In genomic region chr16:46673320-46674013, GRCh38 we compare ENCODE assay signal across 8 cellular contexts. TPM values are rescaled to one million over a fixed set of nuclear protein-coding genes. Genes with fewer than 3 reads are reported as not detected.
DNase-seq lines count a peak whose midpoint lies in the region; ATAC-seq, FAIRE-seq and TF ChIP-seq lines count a peak whose summit lies in the region.

No MANE protein-coding gene starts in this region.

- DNase-seq in A549 (ENCODE audit: low read depth in 1 of 2, low spot score in 1 of 2) (peak; percentile 74 to 78), GM12892 (ENCODE audit: insufficient read length) (peak; percentile 34), NCI-H2196 (lab: John Stamatoyannopoulos, UW; ENCODE audit: unreplicated experiment) (peak; percentile 51), mesenchymal stem cell (peak; percentile 77), testis (peak; percentile 77)
- peak; percentile 35 for DNase-seq in effector CD4-positive, alpha-beta T cell

- TF ChIP-seq POLR2A in A549 (IDR thresholded peaks at IDR 0.05; ENCODE audit: low read length) (no peak), GM12892 (IDR thresholded peaks at IDR 0.05; ENCODE audit: low read depth, low read length) (no peak), testis (IDR thresholded peaks at IDR 0.05) (no peak)

- TF ChIP-seq CTCF in A549 (IDR thresholded peaks at IDR 0.05) = peak; percentile 93
- peak; percentile 98 for TF ChIP-seq CTCF in WI38 (IDR thresholded peaks at IDR 0.05; ENCODE audit: low read depth, low read length)
- peak; percentile 67 to 87 (median 72) for TF ChIP-seq CTCF in testis (IDR thresholded peaks at IDR 0.05)

- H3K36me3 ChIP-seq in mesenchymal stem cell (ENCODE audit: control insufficient read depth in 1 of 2, insufficient read depth in 2 of 2, low read depth in 1 of 2, low read length in 2 of 2) = peaks cover 20 to 99% of the 10 kb centered on the region in 2 experiments
- H3K36me3 ChIP-seq in testis (ENCODE audit: low read depth, missing control alignments) = no peaks in the 10 kb centered on the region

- 40% methylated on average over 6 of the region's 6 CpGs for WGBS in A549 (ENCODE audit: missing lambda C conversion rate)
- 68% methylated on average over 3 of the region's 6 CpGs for WGBS in mesenchymal stem cell
- 51 to 70% methylated on average over 6 of the region's 6 CpGs for WGBS in testis, 2 donors

- no peak overlapping the region for H2BK120ac ChIP-seq in mesenchymal stem cell (ENCODE audit: low read depth, low read length)

- H3K23ac ChIP-seq in mesenchymal stem cell (ENCODE audit: low read length in 2 of 2) = no peak overlapping the region

- H3K27ac ChIP-seq in A549 (no peak overlapping the region), mesenchymal stem cell (ENCODE audit: low read length, poor library complexity, severe bottlenecking) (no peak overlapping the region), testis (no peak overlapping the region)

- TF ChIP-seq EP300 in A549 (IDR thresholded peaks at IDR 0.05) = no peak

- ATAC-seq in A549 (peak; percentile 99 to 100), HG03039 (IDR thresholded peaks at IDR 0.05; ENCODE audit: unreplicated experiment) (peak; percentile 61)

- no peak overlapping the region for H2AFZ ChIP-seq in mesenchymal stem cell (ENCODE audit: low read depth, low read length)

- peaks cover 8% of the 10 kb centered on the region for H3K79me1 ChIP-seq in mesenchymal stem cell (replicated peaks; ENCODE audit: low read length, poor library complexity, severe bottlenecking)

- H2BK15ac ChIP-seq in mesenchymal stem cell (ENCODE audit: low read depth, poor library complexity, severe bottlenecking) = no peak overlapping the region

- intact Hi-C loops in testis (cut with DNase I; ENCODE audit: low total_unique reads) = no loop called here

- H3K9me3 ChIP-seq in A549 (no peaks in the 10 kb centered on the region), mesenchymal stem cell (ENCODE audit: control insufficient read depth, low read length) (no peaks in the 10 kb centered on the region), testis (no peaks in the 10 kb centered on the region)

- H4K8ac ChIP-seq in mesenchymal stem cell (ENCODE audit: low read length) = no peak overlapping the region

- H3K4me2 ChIP-seq in A549 = no peak overlapping the region
- H3K4me2 ChIP-seq in mesenchymal stem cell (ENCODE audit: low read length, poor library complexity, severe bottlenecking) = no peak overlapping the region

- no peak overlapping the region for H4K91ac ChIP-seq in mesenchymal stem cell (ENCODE audit: low read length)

- no peak overlapping the region for H3K4ac ChIP-seq in mesenchymal stem cell (ENCODE audit: low read depth in 1 of 2, low read length in 2 of 2)

- no peak overlapping the region for H3K4me3 ChIP-seq in A549
- no peak overlapping the region for H3K4me3 ChIP-seq in WI38 (ENCODE audit: low read depth, low read length)
- H3K4me3 ChIP-seq in mesenchymal stem cell (ENCODE audit: insufficient read depth in 1 of 2, low read depth in 1 of 2, low read length in 2 of 2) = no peak overlapping the region
- H3K4me3 ChIP-seq in testis = no peak overlapping the region

- POLR2A ChIA-PET in A549 (lab: Yijun Ruan, JAX) = no interaction called here

- FAIRE-seq in A549 (lab: Jason Lieb, UNC) (no peak), GM12892 (lab: Jason Lieb, UNC) (peak; percentile 50)

- CTCF ChIA-PET in A549 (lab: Yijun Ruan, JAX) = interaction anchor here (0.6 to 3.9 kb wide), 33 partner anchors 8 to 251 kb away, joined by 3 to 31 read pairs (median 5); no protein-coding TSS in a partner anchor

- peak; percentile 73 to 85 for TF ChIP-seq RAD21 in A549 (conservative IDR thresholded peaks at IDR 0.05 in 1 of 2, IDR thresholded peaks at IDR 0.05 in 1 of 2)

- H3K14ac ChIP-seq in mesenchymal stem cell (ENCODE audit: low read length in 2 of 2) = no peak overlapping the region

- H3K4me1 ChIP-seq in A549 (no peaks in the 10 kb centered on the region), mesenchymal stem cell (ENCODE audit: control insufficient read depth, insufficient read depth, low read depth, low read length) (peaks cover 2% of the 10 kb centered on the region), testis (no peaks in the 10 kb centered on the region)

- H3K27me3 ChIP-seq in mesenchymal stem cell (ENCODE audit: control insufficient read depth in 1 of 2, insufficient read depth in 1 of 2, low read length in 2 of 2) = no peaks in the 10 kb centered on the region
- no peaks in the 10 kb centered on the region for H3K27me3 ChIP-seq in testis

- H3K18ac ChIP-seq in mesenchymal stem cell (ENCODE audit: low read depth in 1 of 2, low read length in 2 of 2) = no peak overlapping the region

- no peak overlapping the region for H2AK5ac ChIP-seq in mesenchymal stem cell (ENCODE audit: low read length, severe bottlenecking)

- no peak overlapping the region for H3K9ac ChIP-seq in mesenchymal stem cell (ENCODE audit: low read length)

- H2BK12ac ChIP-seq in mesenchymal stem cell (ENCODE audit: low read length in 2 of 2) = no peak overlapping the region

- H2BK5ac ChIP-seq in mesenchymal stem cell (ENCODE audit: low read depth, low read length, poor library complexity, severe bottlenecking) = no peak overlapping the region

TF ChIP-seq in A549, 52 proteins besides CTCF, POLR2A, EP300 and RAD21:
- TF ChIP-seq SMC3 (IDR thresholded peaks at IDR 0.05) = peak; percentile 23; the same call in 1 of the 3 replicates
- TF ChIP-seq FOSB (CRISPR knock-in tag; IDR thresholded peaks at IDR 0.05) = no peak

RNA-seq across cellular contexts. Expression of gene VPS35, which starts 15.5 kb away (rescaled TPM):
- polyA plus RNA-seq in A549 (2011; rRNA removed) (67.2 and 85.5 TPM in 2 replicates), A549 (2017; fragmentation: RNase III; extraction: RNeasy Plus Mini Kit Qiagen cat#74134 plus additional on column Dnase treatment) (82.3 to 92.1 TPM (median 83.0 TPM) in 3 replicates), testis (ENCODE audit: insufficient read depth, low read depth, low replicate concordance) (75.5 TPM)
- 18.4 and 20.6 TPM in 2 replicates for polyA plus RNA-seq in A549 (2012; cell fraction: cytosol; rRNA removed)
- 10.2 and 15.8 TPM in 2 replicates for polyA plus RNA-seq in A549 (2012; cell fraction: nucleus; rRNA removed)
- polyA minus RNA-seq in A549 (2011; rRNA and poly(A)+ RNA removed) = 31.5 and 34.6 TPM in 2 replicates
- 47.7 TPM for polyA plus RNA-seq in GM12892 (2012; ENCODE audit: missing spikeins)
- polyA plus RNA-seq in mesenchymal stem cell (2013, experiment 1 of 2) = 70.9 TPM
- polyA plus RNA-seq in mesenchymal stem cell (2013, experiment 2 of 2) = 73.2 TPM
- 100 to 1,000 TPM; 128 to 129 TPM for total RNA-seq in testis

RNA-seq across cellular contexts. Expression of gene ORC6, which starts 16.0 kb away (rescaled TPM):
- 27.7 and 35.0 TPM in 2 replicates for polyA plus RNA-seq in A549 (2011; rRNA removed)
- polyA plus RNA-seq in A549 (2012; cell fraction: cytosol; rRNA removed) = 37.3 and 38.8 TPM in 2 replicates
- 21.9 and 38.2 TPM in 2 replicates for polyA plus RNA-seq in A549 (2012; cell fraction: nucleus; rRNA removed)
- polyA plus RNA-seq in A549 (2017; fragmentation: RNase III; extraction: RNeasy Plus Mini Kit Qiagen cat#74134 plus additional on column Dnase treatment) = 44.5 to 48.8 TPM (median 46.5 TPM) in 3 replicates
- polyA minus RNA-seq in A549 (2011; rRNA and poly(A)+ RNA removed) = 5.2 and 6.4 TPM in 2 replicates
- polyA plus RNA-seq in GM12892 (2012; ENCODE audit: missing spikeins) = 39.8 TPM
- 7.2 TPM for polyA plus RNA-seq in mesenchymal stem cell (2013, experiment 1 of 2)
- polyA plus RNA-seq in mesenchymal stem cell (2013, experiment 2 of 2) = 8.0 TPM
- total RNA-seq in testis = 10 to 100 TPM; 30.7 to 44.4 TPM
- polyA plus RNA-seq in testis (ENCODE audit: insufficient read depth, low read depth, low replicate concordance) = 28.2 TPM

RNA-seq across cellular contexts. Expression of gene SHCBP1, which starts 52.3 kb away (rescaled TPM):
- polyA plus RNA-seq in A549 (2011; rRNA removed) (40.2 and 53.6 TPM in 2 replicates), A549 (2017; fragmentation: RNase III; extraction: RNeasy Plus Mini Kit Qiagen cat#74134 plus additional on column Dnase treatment) (45.2 to 49.9 TPM (median 46.0 TPM) in 3 replicates), testis (ENCODE audit: insufficient read depth, low read depth, low replicate concordance) (14.7 TPM)
- 26.7 and 29.2 TPM in 2 replicates for polyA plus RNA-seq in A549 (2012; cell fraction: cytosol; rRNA removed)
- polyA plus RNA-seq in A549 (2012; cell fraction: nucleus; rRNA removed) = 9.0 and 16.4 TPM in 2 replicates
- 22.4 and 28.6 TPM in 2 replicates for polyA minus RNA-seq in A549 (2011; rRNA and poly(A)+ RNA removed)
- 26.4 TPM for polyA plus RNA-seq in GM12892 (2012; ENCODE audit: missing spikeins)
- 3.5 TPM for polyA plus RNA-seq in mesenchymal stem cell (2013, experiment 1 of 2)
- 3.5 TPM for polyA plus RNA-seq in mesenchymal stem cell (2013, experiment 2 of 2)
- total RNA-seq in testis = 10 to 100 TPM; 10.4 to 23.7 TPM
